ENCODE assay signal across 8 cellular contexts in genomic region chr15:89912145-89912673, GRCh38. TPM values are rescaled to one million over a fixed set of nuclear protein-coding genes. Genes with fewer than 3 reads are reported as not detected.
DNase-seq lines count a peak whose midpoint lies in the region; ATAC-seq and TF ChIP-seq lines count a peak whose summit lies in the region.

No MANE protein-coding gene starts in this region.

- peak overlapping the region; percentile 57 for H3K27ac Mint-ChIP-seq in neural progenitor cell
- H3K27ac Mint-ChIP-seq in activated CD4-positive, alpha-beta T cell treated with anti-CD3 and anti-CD28 coated beads for 36 hours = no peak overlapping the region

- CTCF ChIA-PET in activated CD4-positive, alpha-beta T cell treated with anti-CD3 and anti-CD28 coated beads for 36 hours (lab: Charles Lee) = interaction anchor here (0.9 to 1.1 kb wide), 2 partner anchors 14 to 734 kb away, joined by 3 read pairs; no protein-coding TSS in a partner anchor

- H3K9me3 Mint-ChIP-seq in neural progenitor cell = no peaks in the 10 kb centered on the region
- no peaks in the 10 kb centered on the region for H3K9me3 Mint-ChIP-seq in activated CD4-positive, alpha-beta T cell treated with anti-CD3 and anti-CD28 coated beads for 36 hours (ENCODE audit: low read depth)

- intact Hi-C loops in activated CD4-positive, alpha-beta T cell treated with anti-CD3 and anti-CD28 coated beads for 36 hours (cut with DNase I, micrococcal nuclease) = no loop called here

- H3K27me3 Mint-ChIP-seq in neural progenitor cell (ENCODE audit: insufficient read depth, low read depth) = peaks cover 10% of the 10 kb centered on the region
- H3K27me3 Mint-ChIP-seq in activated CD4-positive, alpha-beta T cell treated with anti-CD3 and anti-CD28 coated beads for 36 hours = peaks cover 30% of the 10 kb centered on the region

- H3K4me3 ChIP-seq in BE2C (ENCODE audit: low read depth, low read length) = peak overlapping the region; percentile 64
- H3K4me3 ChIP-seq in SJCRH30 = peak overlapping the region; percentile 66
- H3K4me3 ChIP-seq in neural progenitor cell = peak overlapping the region; percentile 44

- H3K36me3 Mint-ChIP-seq in neural progenitor cell = peaks cover 6% of the 10 kb centered on the region
- H3K36me3 Mint-ChIP-seq in activated CD4-positive, alpha-beta T cell treated with anti-CD3 and anti-CD28 coated beads for 36 hours (ENCODE audit: low read depth) = no peaks in the 10 kb centered on the region

- H3F3A ChIP-seq in neural progenitor cell (ENCODE audit: low read depth) = peaks cover 9% of the 10 kb centered on the region

- H3K9me3 ChIP-seq in BE2C = no peaks in the 10 kb centered on the region
- no peaks in the 10 kb centered on the region for H3K9me3 ChIP-seq in SJCRH30 (replicated peaks)
- no peaks in the 10 kb centered on the region for H3K9me3 ChIP-seq in neural progenitor cell (ENCODE audit: low read depth)

- peaks cover 19% of the 10 kb centered on the region for H3K4me1 Mint-ChIP-seq in neural progenitor cell
- no peaks in the 10 kb centered on the region for H3K4me1 Mint-ChIP-seq in activated CD4-positive, alpha-beta T cell treated with anti-CD3 and anti-CD28 coated beads for 36 hours

- TF ChIP-seq CTCF in BE2C (IDR thresholded peaks at IDR 0.05; ENCODE audit: low read depth, low read length) = no peak
- TF ChIP-seq CTCF in foreskin keratinocyte (conservative IDR thresholded peaks at IDR 0.05) = no peak
- TF ChIP-seq CTCF in neural progenitor cell (IDR thresholded peaks at IDR 0.05) = no peak

- POLR2A ChIA-PET in activated CD4-positive, alpha-beta T cell treated with anti-CD3 and anti-CD28 coated beads for 36 hours (lab: Charles Lee) = interaction anchor here (0.6 kb wide), 1 partner anchor 208 kb away, joined by 3 read pairs; no protein-coding TSS in a partner anchor

- no peaks in the 10 kb centered on the region for H3K79me2 ChIP-seq in neural progenitor cell (ENCODE audit: low read depth)

- no peaks in the 10 kb centered on the region for H4K20me1 ChIP-seq in neural progenitor cell (ENCODE audit: low read depth)

- H3K36me3 ChIP-seq in BE2C (no peaks in the 10 kb centered on the region), SJCRH30 (no peaks in the 10 kb centered on the region), neural progenitor cell (no peaks in the 10 kb centered on the region)

- DNase-seq in BE2C = peak; percentile 42
- peak; percentile 19 to 29 for DNase-seq in SJCRH30
- peak in 1 of 2 donors; percentile 15 for DNase-seq in foreskin keratinocyte
- DNase-seq in neural progenitor cell (ENCODE audit: low spot score) = peak; percentile 58
- no peak for DNase-seq in activated CD4-positive, alpha-beta T cell treated with anti-CD3 and anti-CD28 coated beads for 36 hours
- no peak for DNase-seq in GM19238 (ENCODE audit: insufficient read length, low spot score)
- no peak for DNase-seq in Kasumi-1 (lab: John Stamatoyannopoulos, UW)

- peak overlapping the region; percentile 85 for H3K4me3 Mint-ChIP-seq in neural progenitor cell
- H3K4me3 Mint-ChIP-seq in activated CD4-positive, alpha-beta T cell treated with anti-CD3 and anti-CD28 coated beads for 36 hours = no peak overlapping the region

- H3K27me3 ChIP-seq in BE2C (no peaks in the 10 kb centered on the region), SJCRH30 (peaks cover 2% of the 10 kb centered on the region; the same call in 1 of the 2 replicates), foreskin keratinocyte (no peaks in the 10 kb centered on the region), neural progenitor cell (no peaks in the 10 kb centered on the region)

- H3K27ac ChIP-seq in SJCRH30 (no peak overlapping the region), foreskin keratinocyte (no peak overlapping the region), neural progenitor cell (peak overlapping the region; percentile 49)

- ATAC-seq in foreskin keratinocyte (peak; percentile 51), HG02763 (IDR thresholded peaks at IDR 0.05; ENCODE audit: unreplicated experiment) (no peak)
- no peak for ATAC-seq in activated CD4-positive, alpha-beta T cell treated with anti-CD3 and anti-CD28 coated beads for 36 hours

- peak overlapping the region; percentile 73 for H3K4me2 ChIP-seq in neural progenitor cell

- no peaks in the 10 kb centered on the region for H3K4me1 ChIP-seq in BE2C
- H3K4me1 ChIP-seq in SJCRH30 = no peaks in the 10 kb centered on the region
- H3K4me1 ChIP-seq in foreskin keratinocyte = peaks cover 3% of the 10 kb centered on the region
- H3K4me1 ChIP-seq in neural progenitor cell = peaks cover 16% of the 10 kb centered on the region

- peak overlapping the region; percentile 42 for H3K9ac ChIP-seq in neural progenitor cell

- H2AFZ ChIP-seq in neural progenitor cell (replicated peaks) = peak overlapping the region; percentile 99

RNA-seq across cellular contexts. Expression of gene ARPIN, which starts 0.5 kb away (rescaled TPM):
- 3.1 TPM for polyA plus RNA-seq in BE2C (2012; ENCODE audit: insufficient read depth, insufficient read length, low read depth)
- 2.4 and 2.8 TPM in 2 replicates for total RNA-seq in SJCRH30 (2014; rRNA removed; shearing (Covaris generic))
- total RNA-seq in foreskin keratinocyte (10.8 and 12.5 TPM in 2 replicates), neural progenitor cell (ENCODE audit: low replicate concordance) (5.9 and 10.4 TPM in 2 replicates)
- polyA plus RNA-seq in foreskin keratinocyte = 7.9 and 10.4 TPM in 2 replicates
- not detected for total RNA-seq in activated CD4-positive, alpha-beta T cell treated with anti-CD3 and anti-CD28 coated beads for 36 hours

RNA-seq across cellular contexts. Expression of gene AP3S2, which starts 18.4 kb away (rescaled TPM):
- 35.1 TPM for polyA plus RNA-seq in BE2C (2012; ENCODE audit: insufficient read depth, insufficient read length, low read depth)
- total RNA-seq in SJCRH30 (2014; rRNA removed; shearing (Covaris generic)) = 46.1 and 53.4 TPM in 2 replicates
- total RNA-seq in foreskin keratinocyte = 25.8 and 40.3 TPM in 2 replicates
- polyA plus RNA-seq in foreskin keratinocyte = 11.8 and 12.0 TPM in 2 replicates
- 75.3 and 77.1 TPM in 2 replicates for total RNA-seq in neural progenitor cell (ENCODE audit: low replicate concordance)
- 10 to 100 TPM; 12.4 to 15.3 TPM for total RNA-seq in activated CD4-positive, alpha-beta T cell treated with anti-CD3 and anti-CD28 coated beads for 36 hours

Comparison
In these comparisons a context has a peak if more than half of its experiments do, and no peak if none do; other contexts are left out.
1. DNase-seq: peak in BE2C (single experiment), SJCRH30 (2 of 2) and neural progenitor cell (single experiment); none in activated CD4-positive, alpha-beta T cell treated with anti-CD3 and anti-CD28 coated beads for 36 hours (single experiment), GM19238 (single experiment) and Kasumi-1 (0 of 2).
2. Peak in every context shown above with its lines, with median percentiles within 50 percentile points of each other: H3K4me3 ChIP-seq.